16 cellular contexts compared by ENCODE assay signal in the genomic region with DNA sequence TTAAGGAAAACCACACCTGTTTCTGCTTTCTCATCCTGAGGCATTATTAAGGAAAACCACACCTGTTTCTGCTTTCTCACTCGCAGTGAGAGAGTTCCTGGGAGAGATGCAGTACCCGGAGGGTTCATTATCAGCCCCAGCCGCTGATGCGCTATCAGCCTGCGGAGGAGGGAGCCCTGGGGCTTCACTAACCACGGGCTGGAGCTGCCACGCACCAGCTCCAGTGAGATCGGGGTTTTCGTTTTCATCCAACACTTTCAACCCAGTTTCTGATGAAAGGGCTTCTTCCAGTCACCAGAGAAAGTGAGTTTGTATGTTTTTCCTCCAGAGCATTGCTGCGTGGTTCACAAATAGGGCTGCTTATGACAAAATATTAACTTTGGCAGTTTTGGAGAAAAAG.
A peak's percentile ranks its signal among the peaks of the same experiment; 100 is the strongest.
DNase-seq lines count a peak whose midpoint lies in the region; ATAC-seq and TF ChIP-seq lines count a peak whose summit lies in the region.
"Had no signal": no experiment of that assay in that cellular context is flagged by ENCODE, and none has a peak within 500 bp of the region (broad histone marks: within the 10 kb centered on the region; RNA-seq: fewer than 3 reads in every experiment).

No MANE protein-coding gene starts in this region.

- H3K4me3 ChIP-seq in Karpas-422 (ENCODE audit: low read length) = no peak overlapping the region
- H3K4me3 ChIP-seq in left ventricle myocardium inferior = no peak overlapping the region
- H3K4me3 ChIP-seq: BLaER1 treated with 17β-estradiol and CSF1 and Interleukin-3, amounts not matched to agents 10 nM and 100 nM; Peyer's patch had no signal

- no peak overlapping the region for H2AFZ ChIP-seq in Karpas-422 (ENCODE audit: low read length)

- H3K27ac ChIP-seq in Karpas-422 (ENCODE audit: low read length) (no peak overlapping the region), left ventricle myocardium inferior (replicated peaks) (no peak overlapping the region)
- H3K27ac ChIP-seq: BLaER1 treated with 17β-estradiol and CSF1 and Interleukin-3, amounts not matched to agents 10 nM and 100 nM; KMS-11; Peyer's patch had no signal

- intact Hi-C loops in left ventricle myocardium inferior (cut with micrococcal nuclease) = no loop called here

- no peak overlapping the region for H3K9ac ChIP-seq in Karpas-422 (ENCODE audit: low read length)
- H3K9ac ChIP-seq: BLaER1 treated with 17β-estradiol and CSF1 and Interleukin-3, amounts not matched to agents 10 nM and 100 nM; KMS-11 had no signal

- no peaks in the 10 kb centered on the region for H3K79me2 ChIP-seq in Karpas-422 (ENCODE audit: low read length)

- H4K20me1 ChIP-seq in Karpas-422 (ENCODE audit: insufficient read depth, low read depth, low read length) = no peaks in the 10 kb centered on the region

- H3K9me2 ChIP-seq in Karpas-422 (replicated peaks; ENCODE audit: insufficient read depth, low read length) = no peaks in the 10 kb centered on the region

- H3K27me3 ChIP-seq in Karpas-422 (ENCODE audit: low read length) = no peaks in the 10 kb centered on the region
- peaks cover 19% of the 10 kb centered on the region for H3K27me3 ChIP-seq in left ventricle myocardium inferior (ENCODE audit: low read depth)
- H3K27me3 ChIP-seq: BLaER1 treated with 17β-estradiol and CSF1 and Interleukin-3, amounts not matched to agents 10 nM and 100 nM; Peyer's patch had no signal

- H3K36me3 ChIP-seq in Karpas-422 (ENCODE audit: insufficient read depth, low read length) (no peaks in the 10 kb centered on the region), left ventricle myocardium inferior (no peaks in the 10 kb centered on the region)
- H3K36me3 ChIP-seq: BLaER1 treated with 17β-estradiol and CSF1 and Interleukin-3, amounts not matched to agents 10 nM and 100 nM; Peyer's patch had no signal

- H3K4me2 ChIP-seq in Karpas-422 (ENCODE audit: low read depth, low read length, poor library complexity, severe bottlenecking) = no peak overlapping the region
- H3K4me2 ChIP-seq: BLaER1 treated with 17β-estradiol and CSF1 and Interleukin-3, amounts not matched to agents 10 nM and 100 nM; KMS-11 had no signal

- TF ChIP-seq CTCF in left ventricle myocardium inferior (IDR thresholded peaks at IDR 0.05; ENCODE audit: borderline replicate concordance) = no peak

- H3K4me1 ChIP-seq in Karpas-422 (ENCODE audit: low read length) (peaks cover 6% of the 10 kb centered on the region), left ventricle myocardium inferior (no peaks in the 10 kb centered on the region)
- H3K4me1 ChIP-seq: Peyer's patch had no signal

- H3K9me3 ChIP-seq in Karpas-422 (ENCODE audit: low read length) (no peaks in the 10 kb centered on the region), left ventricle myocardium inferior (replicated peaks) (no peaks in the 10 kb centered on the region)
- H3K9me3 ChIP-seq: BLaER1 treated with 17β-estradiol and CSF1 and Interleukin-3, amounts not matched to agents 10 nM and 100 nM; Peyer's patch had no signal

- ATAC-seq in HG02798 (IDR thresholded peaks at IDR 0.05; ENCODE audit: poor library complexity, unreplicated experiment) = no peak
- ATAC-seq: Right ventricle myocardium inferior had no signal

- DNase-seq in NCI-H2227 treated with DMSO at 0.1 percent for 48 hours (lab: John Stamatoyannopoulos, UW) = peak; percentile 4
- no peak for DNase-seq in NCI-H2227 (lab: John Stamatoyannopoulos, UW; ENCODE audit: unreplicated experiment)
- DNase-seq in Karpas-422 = peak; percentile 33
- DNase-seq in OCI-M1 (lab: John Stamatoyannopoulos, UW) = peak; percentile 47
- DNase-seq in islet precursor cell = peak; percentile 63
- DNase-seq in left ventricle myocardium inferior = no peak
- DNase-seq in NCI-H345 (lab: John Stamatoyannopoulos, UW) = no peak
- DNase-seq: DMS79 treated with DMSO at 0.1 percent for 48 hours, H9, NCI-H1436 treated with DMSO at 0.1 percent for 48 hours, NCI-H510A, Peyer's patch had no signal

Comparison
In these comparisons a context has a peak if more than half of its experiments do, and no peak if none do; other contexts are left out.
1. DNase-seq: peak in NCI-H2227 treated with DMSO at 0.1 percent for 48 hours (single experiment), Karpas-422 (single experiment), OCI-M1 (single experiment) and islet precursor cell (single experiment); none in NCI-H2227 (single experiment), left ventricle myocardium inferior (single experiment) and NCI-H345 (single experiment).